26 cellular contexts compared by ENCODE assay signal in the genomic region with DNA sequence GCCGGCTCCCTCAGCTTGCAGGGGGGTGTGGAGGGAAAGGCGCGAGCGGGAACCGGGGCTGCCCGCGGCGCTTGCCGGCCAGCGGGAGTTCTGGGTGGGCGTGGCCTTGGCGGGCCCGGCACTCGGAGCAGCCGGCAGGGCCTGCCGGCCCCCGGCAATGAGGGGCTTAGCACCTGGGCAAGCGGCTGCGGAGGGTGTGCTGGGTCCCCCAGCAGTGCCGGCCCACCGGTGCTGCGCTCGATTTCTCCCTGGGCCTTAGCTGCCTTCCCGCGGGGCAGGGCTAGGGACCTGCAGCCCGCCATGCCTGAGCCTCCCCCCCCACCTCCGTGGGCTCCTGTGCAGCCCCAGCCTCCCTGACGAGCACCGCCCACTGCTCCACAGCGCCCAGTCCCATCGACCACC.
"Had no signal": no experiment of that assay in that cellular context is flagged by ENCODE, and none has a peak within 500 bp of the region (broad histone marks: within the 10 kb centered on the region; RNA-seq: fewer than 3 reads in every experiment).

No MANE protein-coding gene starts in this region.

- H3K27me3 Mint-ChIP-seq: activated CD4-positive, alpha-beta T cell treated with anti-CD3 and anti-CD28 coated beads, Interleukin-2, amount 10 ng/mL, durations not matched to agents 24 days and 14 days; activated naive CD4-positive, alpha-beta T cell treated with anti-CD3 and anti-CD28 coated beads, Interleukin-2, amount 10 ng/mL, durations not matched to agents 7 days and 5 days; activated naive CD8-positive, alpha-beta T cell treated with anti-CD3 and anti-CD28 coated beads, Interleukin-2, amount 10 ng/mL, durations not matched to agents 7 days and 5 days; natural killer cell treated with Interleukin-12 subunit alpha and Interleukin-12 subunit beta and Interleukin-15 and Interleukin-18, amount 100 ng/mL, for 72 hours; stimulated activated naive CD8-positive, alpha-beta T cell treated with anti-CD3 and anti-CD28 coated beads, Interleukin-15, Interleukin-2, amounts not matched to agents 100 ng/mL and 50 ng/mL, for 24 hours; T-helper 17 cell had no signal

- H3K4me1 ChIP-seq: ascending aorta, left lung, right lobe of liver, thyroid gland, upper lobe of left lung had no signal

- ATAC-seq: activated T-cell treated with anti-CD3 and anti-CD28 coated beads, Interleukin-2, amount 50 U/mL, for 4 hours; left lung; mucosa of descending colon; natural killer cell treated with Interleukin-12 subunit alpha and Interleukin-12 subunit beta and Interleukin-15 and Interleukin-18, amount 100 ng/mL, for 72 hours; right lobe of liver; T-helper 17 cell had no signal

- DNase-seq: activated CD4-positive, alpha-beta memory T cell treated with anti-CD3 and anti-CD28 coated beads for 36 hours; activated CD4-positive, alpha-beta T cell treated with anti-CD3 and anti-CD28 coated beads, Interleukin-2, amount 10 ng/mL, durations not matched to agents 24 days and 14 days; activated CD4-positive, CD25-positive, alpha-beta regulatory T cell treated with anti-CD3 and anti-CD28 coated beads, Interleukin-2, amount 50 U/mL, for 72 hours; activated naive CD4-positive, alpha-beta T cell treated with anti-CD3 and anti-CD28 coated beads, Interleukin-2, amount 10 ng/mL, durations not matched to agents 7 days and 5 days; activated naive CD8-positive, alpha-beta T cell treated with anti-CD3 and anti-CD28 coated beads, Interleukin-2, amount 10 ng/mL, durations not matched to agents 7 days and 5 days; activated T-cell treated with anti-CD3 and anti-CD28 coated beads, Interleukin-2, amount 50 U/mL, for 4 hours; cortex of kidney; foreskin fibroblast; head of caudate nucleus; stimulated activated CD4-positive, alpha-beta T cell treated with anti-CD3 and anti-CD28 coated beads, Interleukin-12 subunit alpha, Interleukin-12 subunit beta, amount 100 ng/mL, for 4 hours; stimulated activated CD4-positive, alpha-beta T cell treated with anti-CD3 and anti-CD28 coated beads, Interleukin-4, amount 100 ng/mL, for 1 hour; substantia nigra; T-helper 17 cell; T1000; thyroid gland had no signal

- H3K4me3 ChIP-seq: ascending aorta, cardiac muscle cell, left lung, lung, mucosa of descending colon, right lobe of liver, thyroid gland, upper lobe of left lung had no signal

- H3K36me3 Mint-ChIP-seq: activated CD4-positive, alpha-beta memory T cell treated with anti-CD3 and anti-CD28 coated beads for 36 hours; activated naive CD4-positive, alpha-beta T cell treated with anti-CD3 and anti-CD28 coated beads, Interleukin-2, amount 10 ng/mL, durations not matched to agents 7 days and 5 days; activated naive CD8-positive, alpha-beta T cell treated with anti-CD3 and anti-CD28 coated beads, Interleukin-2, amount 10 ng/mL, durations not matched to agents 7 days and 5 days; brain; natural killer cell treated with Interleukin-12 subunit alpha and Interleukin-12 subunit beta and Interleukin-15 and Interleukin-18, amount 100 ng/mL, for 72 hours had no signal

- H3K36me3 ChIP-seq: ascending aorta, cardiac muscle cell, left lung, right lobe of liver, thyroid gland, upper lobe of left lung had no signal

- H3K9me3 Mint-ChIP-seq: activated CD4-positive, alpha-beta T cell treated with anti-CD3 and anti-CD28 coated beads, Interleukin-2, amount 10 ng/mL, durations not matched to agents 24 days and 14 days; activated T-cell treated with anti-CD3 and anti-CD28 coated beads, Interleukin-2, amount 50 U/mL, for 4 hours; activated T-helper 2 cell treated with anti-CD3 and anti-CD28 coated beads, Interferon-gamma antibody, Interleukin-2, Interleukin-4, amounts not matched to agents 10 μg/mL and 5 μg/mL and 100 μg/mL, durations not matched to agents 14 hours and 24 hours and 36 hours; natural killer cell treated with Interleukin-12 subunit alpha and Interleukin-12 subunit beta and Interleukin-15 and Interleukin-18, amount 100 ng/mL, for 72 hours; stimulated activated naive CD8-positive, alpha-beta T cell treated with anti-CD3 and anti-CD28 coated beads, Interleukin-15, Interleukin-2, amounts not matched to agents 100 ng/mL and 50 ng/mL, for 24 hours had no signal

- H3K27ac ChIP-seq: ascending aorta, cardiac muscle cell, left lung, right lobe of liver, thyroid gland, upper lobe of left lung had no signal

- H3K4me3 Mint-ChIP-seq: activated CD4-positive, alpha-beta memory T cell treated with anti-CD3 and anti-CD28 coated beads for 36 hours; activated CD4-positive, alpha-beta T cell treated with anti-CD3 and anti-CD28 coated beads, Interleukin-2, amount 10 ng/mL, durations not matched to agents 24 days and 14 days; activated naive CD4-positive, alpha-beta T cell treated with anti-CD3 and anti-CD28 coated beads, Interleukin-2, amount 10 ng/mL, durations not matched to agents 7 days and 5 days; activated naive CD8-positive, alpha-beta T cell treated with anti-CD3 and anti-CD28 coated beads, Interleukin-2, amount 10 ng/mL, durations not matched to agents 7 days and 5 days; activated T-cell treated with anti-CD3 and anti-CD28 coated beads, Interleukin-2, amount 50 U/mL, for 4 hours; brain; natural killer cell treated with Interleukin-12 subunit alpha and Interleukin-12 subunit beta and Interleukin-15 and Interleukin-18, amount 100 ng/mL, for 72 hours; stimulated activated naive CD8-positive, alpha-beta T cell treated with anti-CD3 and anti-CD28 coated beads, Interleukin-15, Interleukin-2, amounts not matched to agents 100 ng/mL and 50 ng/mL, for 24 hours; T-helper 17 cell had no signal

- H3K4me1 Mint-ChIP-seq: activated CD4-positive, alpha-beta T cell treated with anti-CD3 and anti-CD28 coated beads, Interleukin-2, amount 10 ng/mL, durations not matched to agents 24 days and 14 days; activated naive CD4-positive, alpha-beta T cell treated with anti-CD3 and anti-CD28 coated beads, Interleukin-2, amount 10 ng/mL, durations not matched to agents 7 days and 5 days; activated naive CD8-positive, alpha-beta T cell treated with anti-CD3 and anti-CD28 coated beads, Interleukin-2, amount 10 ng/mL, durations not matched to agents 7 days and 5 days; brain; T-helper 17 cell had no signal

- H3K27me3 ChIP-seq: ascending aorta, cardiac muscle cell, left lung, right lobe of liver, thyroid gland, upper lobe of left lung had no signal

- H3K27ac Mint-ChIP-seq: activated CD4-positive, alpha-beta memory T cell treated with anti-CD3 and anti-CD28 coated beads for 36 hours; activated CD4-positive, alpha-beta T cell treated with anti-CD3 and anti-CD28 coated beads, Interleukin-2, amount 10 ng/mL, durations not matched to agents 24 days and 14 days; activated naive CD4-positive, alpha-beta T cell treated with anti-CD3 and anti-CD28 coated beads, Interleukin-2, amount 10 ng/mL, durations not matched to agents 7 days and 5 days; activated naive CD8-positive, alpha-beta T cell treated with anti-CD3 and anti-CD28 coated beads, Interleukin-2, amount 10 ng/mL, durations not matched to agents 7 days and 5 days; activated T-helper 2 cell treated with anti-CD3 and anti-CD28 coated beads, Interferon-gamma antibody, Interleukin-2, Interleukin-4, amounts not matched to agents 10 μg/mL and 5 μg/mL and 100 μg/mL, durations not matched to agents 14 hours and 24 hours and 36 hours; brain; natural killer cell treated with Interleukin-12 subunit alpha and Interleukin-12 subunit beta and Interleukin-15 and Interleukin-18, amount 100 ng/mL, for 72 hours; stimulated activated naive CD8-positive, alpha-beta T cell treated with anti-CD3 and anti-CD28 coated beads, Interleukin-15, Interleukin-2, amounts not matched to agents 100 ng/mL and 50 ng/mL, for 24 hours; T-helper 17 cell had no signal

- H3K9me3 ChIP-seq: ascending aorta, right lobe of liver, thyroid gland had no signal
